14 cellular contexts compared by ENCODE assay signal in genomic region chr2:119819846-119820245, GRCh38.
DNase-seq lines count a peak whose midpoint lies in the region; ATAC-seq and TF ChIP-seq lines count a peak whose summit lies in the region.
"Had no signal": no experiment of that assay in that cellular context is flagged by ENCODE, and none has a peak within 500 bp of the region (broad histone marks: within the 10 kb centered on the region; RNA-seq: fewer than 3 reads in every experiment).

No MANE protein-coding gene starts in this region.

- H3K36me3 ChIP-seq in CD4-positive, CD25-positive, alpha-beta regulatory T cell (ENCODE audit: control insufficient read depth, insufficient read depth, low read length), result peaks cover 24% of the 10 kb centered on the region
- 0 out of 2 replicates have a peak, but pooled peaks cover 4% of the 10 kb centered on the region for H3K36me3 ChIP-seq in RWPE2 (ENCODE audit: low read depth)
- H3K36me3 ChIP-seq: Peyer's patch had no signal

- no peak overlapping the region for H3K27ac ChIP-seq in CD4-positive, CD25-positive, alpha-beta regulatory T cell (ENCODE audit: insufficient read depth, low read length, poor library complexity, severe bottlenecking)
- H3K27ac ChIP-seq in RWPE2 (ENCODE audit: poor library complexity, severe bottlenecking), result peak overlapping the region; percentile 6
- H3K27ac ChIP-seq: Peyer's patch had no signal

- H3K36me3 Mint-ChIP-seq in CD4-positive, CD25-positive, alpha-beta regulatory T cell, result peaks cover 30% of the 10 kb centered on the region
- peaks cover 3% of the 10 kb centered on the region for H3K36me3 Mint-ChIP-seq in central memory CD8-positive, alpha-beta T cell (ENCODE audit: insufficient read depth)
- H3K36me3 Mint-ChIP-seq in osteocyte (ENCODE audit: unreplicated experiment), result peaks cover 4% of the 10 kb centered on the region

- no peak for TF ChIP-seq CTCF in RWPE2 (IDR thresholded peaks at IDR 0.05; ENCODE audit: poor library complexity, severe bottlenecking)
- TF ChIP-seq CTCF in osteocyte (IDR thresholded peaks at IDR 0.05), result no peak

- no peak for ATAC-seq in CD4-positive, CD25-positive, alpha-beta regulatory T cell (ENCODE audit: low read depth in 2 of 2)
- ATAC-seq in RWPE2 (ENCODE audit: low read depth), result no peak
- no peak for ATAC-seq in central memory CD8-positive, alpha-beta T cell (replicated peaks; ENCODE audit: extremely low read depth, poor library complexity, severe bottlenecking)
- no peak for ATAC-seq in GM21717 (IDR thresholded peaks at IDR 0.05; ENCODE audit: unreplicated experiment)
- ATAC-seq in GM21515 (IDR thresholded peaks at IDR 0.05; ENCODE audit: unreplicated experiment), result no peak

- peaks cover 0 to 9% (median 5%) of the 10 kb centered on the region in 7 donors for H3K9me3 Mint-ChIP-seq in CD4-positive, CD25-positive, alpha-beta regulatory T cell
- peaks cover 12% of the 10 kb centered on the region for H3K9me3 Mint-ChIP-seq in central memory CD8-positive, alpha-beta T cell
- peaks cover 4% of the 10 kb centered on the region for H3K9me3 Mint-ChIP-seq in osteocyte (ENCODE audit: unreplicated experiment)

- peaks cover 0 to 3% of the 10 kb centered on the region in 2 experiments for H3K9me3 ChIP-seq in CD4-positive, CD25-positive, alpha-beta regulatory T cell (ENCODE audit: control insufficient read depth in 2 of 2, low read length in 2 of 2)
- no peaks in the 10 kb centered on the region for H3K9me3 ChIP-seq in RWPE2 (ENCODE audit: severe bottlenecking)
- H3K9me3 ChIP-seq: Peyer's patch had no signal

- no peaks in the 10 kb centered on the region for H3K27me3 ChIP-seq in CD4-positive, CD25-positive, alpha-beta regulatory T cell (ENCODE audit: control insufficient read depth, insufficient read depth, low read length)
- no peaks in the 10 kb centered on the region for H3K27me3 ChIP-seq in RWPE2 (ENCODE audit: insufficient read depth, poor library complexity, severe bottlenecking)
- H3K27me3 ChIP-seq: Peyer's patch had no signal

- no peak overlapping the region for H3K4me3 Mint-ChIP-seq in CD4-positive, CD25-positive, alpha-beta regulatory T cell
- no peak overlapping the region for H3K4me3 Mint-ChIP-seq in central memory CD8-positive, alpha-beta T cell
- no peak overlapping the region for H3K4me3 Mint-ChIP-seq in osteocyte (ENCODE audit: unreplicated experiment)

- H3K27ac Mint-ChIP-seq in CD4-positive, CD25-positive, alpha-beta regulatory T cell, result peak overlapping the region in 2 of 3 donors; percentile 3 to 11
- peak overlapping the region; percentile 50 for H3K27ac Mint-ChIP-seq in central memory CD8-positive, alpha-beta T cell (ENCODE audit: low read depth)
- H3K27ac Mint-ChIP-seq in osteocyte (ENCODE audit: unreplicated experiment), result peak overlapping the region; percentile 24

- no peaks in the 10 kb centered on the region for H3K4me1 ChIP-seq in CD4-positive, CD25-positive, alpha-beta regulatory T cell (ENCODE audit: control insufficient read depth, insufficient read depth, low read length, poor library complexity, severe bottlenecking)
- H3K4me1 ChIP-seq in RWPE2 (ENCODE audit: insufficient read depth, poor library complexity, severe bottlenecking), result peaks cover 10% of the 10 kb centered on the region
- H3K4me1 ChIP-seq: Peyer's patch had no signal

- H3K4me1 Mint-ChIP-seq in CD4-positive, CD25-positive, alpha-beta regulatory T cell, result peaks cover 47 to 60% (median 50%) of the 10 kb centered on the region in 4 donors
- peaks cover 58% of the 10 kb centered on the region for H3K4me1 Mint-ChIP-seq in central memory CD8-positive, alpha-beta T cell
- peaks cover 32% of the 10 kb centered on the region for H3K4me1 Mint-ChIP-seq in osteocyte (ENCODE audit: unreplicated experiment)

- no peak for DNase-seq in CD4-positive, CD25-positive, alpha-beta regulatory T cell
- DNase-seq in RWPE2 (ENCODE audit: low spot score), result no peak
- no peak for DNase-seq in central memory CD8-positive, alpha-beta T cell (ENCODE audit: low spot score in 2 of 2)
- no peak for DNase-seq in osteocyte (ENCODE audit: extremely low spot score, unreplicated experiment)
- DNase-seq in 8988T, result no peak
- DNase-seq: CD8-positive, alpha-beta memory T cell; DND-41; GF-D8; NCI-H2029; NCI-H510A; Peyer's patch; SIG-M5 had no signal

- no peak overlapping the region for H3K4me3 ChIP-seq in CD4-positive, CD25-positive, alpha-beta regulatory T cell (ENCODE audit: low read depth, low read length)
- H3K4me3 ChIP-seq in RWPE2 (ENCODE audit: severe bottlenecking), result no peak overlapping the region
- H3K4me3 ChIP-seq: Peyer's patch had no signal

- no peaks in the 10 kb centered on the region for H3K27me3 Mint-ChIP-seq in CD4-positive, CD25-positive, alpha-beta regulatory T cell
- H3K27me3 Mint-ChIP-seq in central memory CD8-positive, alpha-beta T cell, result no peaks in the 10 kb centered on the region
- H3K27me3 Mint-ChIP-seq in osteocyte (ENCODE audit: unreplicated experiment), result no peaks in the 10 kb centered on the region
- H3K27me3 Mint-ChIP-seq: CD8-positive, alpha-beta memory T cell had no signal
